ENCODE assay signal across 11 cellular contexts in the genomic region with DNA sequence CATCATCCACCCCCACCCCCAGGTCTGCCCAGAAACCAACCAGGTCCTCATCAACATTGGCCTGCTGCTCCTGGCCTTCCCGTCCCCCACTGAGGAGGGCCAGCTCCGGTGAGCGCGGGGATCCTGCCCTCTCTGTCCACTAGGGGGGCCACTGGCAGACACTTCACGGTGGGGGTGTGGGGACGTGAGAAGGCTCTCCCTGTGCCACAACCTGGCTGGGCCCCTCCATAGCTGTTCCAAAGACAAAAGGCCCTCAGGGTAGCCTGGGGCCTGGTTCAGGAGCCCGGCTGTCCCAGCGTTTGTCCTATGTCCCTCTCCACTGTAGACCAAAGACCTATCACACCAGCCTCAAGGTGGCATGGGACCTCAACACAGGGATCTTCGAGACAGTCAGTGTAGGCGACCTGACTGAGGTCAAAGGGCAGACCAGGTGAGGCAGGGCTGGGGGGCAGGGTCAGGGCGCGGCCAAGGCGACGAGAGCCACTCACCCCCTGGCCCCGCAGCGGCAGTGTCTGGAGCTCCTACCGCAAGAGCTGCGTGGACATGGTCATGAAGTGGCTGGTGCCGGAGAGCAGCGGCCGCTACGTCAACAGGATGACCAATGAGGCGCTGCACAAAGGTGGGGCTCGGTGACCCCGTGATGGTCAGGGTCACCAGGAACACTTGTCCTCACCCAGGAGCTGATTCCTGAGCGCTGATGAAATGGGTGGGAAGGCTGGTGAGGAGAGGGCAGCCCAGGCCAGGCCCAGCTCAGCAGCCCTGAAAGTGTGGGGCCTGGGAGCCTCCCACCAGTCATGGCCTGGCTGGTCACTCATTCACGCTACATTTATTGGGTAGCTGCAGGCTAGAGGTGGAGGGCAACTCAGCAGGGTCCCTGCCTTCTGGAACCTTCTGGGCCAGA. TPM values are rescaled to one million over a fixed set of nuclear protein-coding genes. Genes with fewer than 3 reads are reported as not detected.
A peak's percentile ranks its signal among the peaks of the same experiment; 100 is the strongest.
DNase-seq lines count a peak whose midpoint lies in the region; ATAC-seq and TF ChIP-seq lines count a peak whose summit lies in the region.
"Had no signal": no experiment of that assay in that cellular context is flagged by ENCODE, and none has a peak within 500 bp of the region (broad histone marks: within the 10 kb centered on the region; RNA-seq: fewer than 3 reads in every experiment).

No MANE protein-coding gene starts in this region.

- H3K4me1 Mint-ChIP-seq in activated T-cell treated with anti-CD3 and anti-CD28 coated beads, Interleukin-2, amount 50 U/mL, for 4 hours (ENCODE audit: low read depth), result no peaks in the 10 kb centered on the region

- DNase-seq in AG08396 (ENCODE audit: low spot score), result peak; percentile 62
- peak; percentile 70 for DNase-seq in GM20000 (ENCODE audit: low spot score)
- no peak for DNase-seq in activated T-cell treated with anti-CD3 and anti-CD28 coated beads, Interleukin-2, amount 50 U/mL, for 4 hours
- no peak for DNase-seq in left lobe of liver (ENCODE audit: low spot score)
- DNase-seq in NCI-H1436 (lab: John Stamatoyannopoulos, UW), result no peak
- no peak for DNase-seq in effector CD4-positive, alpha-beta T cell
- DNase-seq in epidermal melanocyte (ENCODE audit: insufficient read length, low spot score), result no peak
- DNase-seq: activated CD4-positive, CD25-positive, alpha-beta regulatory T cell; NCI-H2029 treated with DMSO at 0.1 percent for 48 hours had no signal

- H3K36me3 Mint-ChIP-seq in activated T-cell treated with anti-CD3 and anti-CD28 coated beads, Interleukin-2, amount 50 U/mL, for 4 hours (ENCODE audit: insufficient read depth), result peaks cover 16% of the 10 kb centered on the region
- H3K36me3 Mint-ChIP-seq: natural killer cell treated with Interleukin-12 subunit alpha and Interleukin-12 subunit beta and Interleukin-15 and Interleukin-18, amount 100 ng/mL, for 72 hours had no signal

- no peaks in the 10 kb centered on the region for H3K27me3 Mint-ChIP-seq in activated T-cell treated with anti-CD3 and anti-CD28 coated beads, Interleukin-2, amount 50 U/mL, for 4 hours (ENCODE audit: low read depth)
- H3K27me3 Mint-ChIP-seq: natural killer cell treated with Interleukin-12 subunit alpha and Interleukin-12 subunit beta and Interleukin-15 and Interleukin-18, amount 100 ng/mL, for 72 hours had no signal

- peak; percentile 47 to 51 for ATAC-seq in activated T-cell treated with anti-CD3 and anti-CD28 coated beads, Interleukin-2, amount 50 U/mL, for 4 hours
- ATAC-seq in left lobe of liver, result peak; percentile 20
- ATAC-seq in HG02610 (IDR thresholded peaks at IDR 0.05; ENCODE audit: unreplicated experiment), result no peak

- no peak for TF ChIP-seq CTCF in GM20000 (IDR thresholded peaks at IDR 0.05; ENCODE audit: extremely low read depth, missing control alignments)

- no peak overlapping the region for H3K4me3 Mint-ChIP-seq in activated T-cell treated with anti-CD3 and anti-CD28 coated beads, Interleukin-2, amount 50 U/mL, for 4 hours
- H3K4me3 Mint-ChIP-seq: natural killer cell treated with Interleukin-12 subunit alpha and Interleukin-12 subunit beta and Interleukin-15 and Interleukin-18, amount 100 ng/mL, for 72 hours had no signal

- no peaks in the 10 kb centered on the region for H3K9me3 Mint-ChIP-seq in activated T-cell treated with anti-CD3 and anti-CD28 coated beads, Interleukin-2, amount 50 U/mL, for 4 hours
- H3K9me3 Mint-ChIP-seq: natural killer cell treated with Interleukin-12 subunit alpha and Interleukin-12 subunit beta and Interleukin-15 and Interleukin-18, amount 100 ng/mL, for 72 hours had no signal

RNA-seq across cellular contexts. Expression of gene DCAF15, which starts 7.9 kb away (rescaled TPM):
- 10 to 100 TPM; 65.2 to 75.4 (median 66.2) TPM for total RNA-seq in activated T-cell treated with anti-CD3 and anti-CD28 coated beads, Interleukin-2, amount 50 U/mL, for 4 hours
- 11.4 TPM for total RNA-seq in left lobe of liver

RNA-seq across cellular contexts. Expression of gene PODNL1, which starts 22.0 kb away (rescaled TPM):
- total RNA-seq in activated T-cell treated with anti-CD3 and anti-CD28 coated beads, Interleukin-2, amount 50 U/mL, for 4 hours, result under 1 TPM in 2 of 3 donors, not detected in 1; 0.08 to 0.30 TPM
- total RNA-seq in left lobe of liver, result not detected

RNA-seq across cellular contexts. Expression of gene RFX1, which starts 45.9 kb away (rescaled TPM):
- 10 to 100 TPM; 11.3 to 13.8 (median 12.3) TPM for total RNA-seq in activated T-cell treated with anti-CD3 and anti-CD28 coated beads, Interleukin-2, amount 50 U/mL, for 4 hours
- total RNA-seq in left lobe of liver, result 7.0 TPM

RNA-seq across cellular contexts. Expression of gene CC2D1A, which starts 54.2 kb away (rescaled TPM):
- 10 to 100 TPM; 34.1 to 40.2 (median 39.6) TPM for total RNA-seq in activated T-cell treated with anti-CD3 and anti-CD28 coated beads, Interleukin-2, amount 50 U/mL, for 4 hours
- total RNA-seq in left lobe of liver, result 24.9 TPM

RNA-seq across cellular contexts. Expression of gene BRME1, which starts 54.3 kb away (rescaled TPM):
- 1 to 10 TPM; 7.3 to 9.3 (median 8.9) TPM for total RNA-seq in activated T-cell treated with anti-CD3 and anti-CD28 coated beads, Interleukin-2, amount 50 U/mL, for 4 hours
- total RNA-seq in left lobe of liver, result 1.3 TPM

Comparison
In these comparisons a context has a peak if more than half of its experiments do, and no peak if none do; other contexts are left out.
1. DNase-seq: peak in AG08396 (single experiment) and GM20000 (single experiment); none in activated T-cell treated with anti-CD3 and anti-CD28 coated beads, Interleukin-2, amount 50 U/mL, for 4 hours (single experiment), left lobe of liver (single experiment), NCI-H1436 (single experiment), effector CD4-positive, alpha-beta T cell (single experiment) and epidermal melanocyte (single experiment).